Comparison of ENCODE assay signal across 14 cellular contexts in the genomic region with DNA sequence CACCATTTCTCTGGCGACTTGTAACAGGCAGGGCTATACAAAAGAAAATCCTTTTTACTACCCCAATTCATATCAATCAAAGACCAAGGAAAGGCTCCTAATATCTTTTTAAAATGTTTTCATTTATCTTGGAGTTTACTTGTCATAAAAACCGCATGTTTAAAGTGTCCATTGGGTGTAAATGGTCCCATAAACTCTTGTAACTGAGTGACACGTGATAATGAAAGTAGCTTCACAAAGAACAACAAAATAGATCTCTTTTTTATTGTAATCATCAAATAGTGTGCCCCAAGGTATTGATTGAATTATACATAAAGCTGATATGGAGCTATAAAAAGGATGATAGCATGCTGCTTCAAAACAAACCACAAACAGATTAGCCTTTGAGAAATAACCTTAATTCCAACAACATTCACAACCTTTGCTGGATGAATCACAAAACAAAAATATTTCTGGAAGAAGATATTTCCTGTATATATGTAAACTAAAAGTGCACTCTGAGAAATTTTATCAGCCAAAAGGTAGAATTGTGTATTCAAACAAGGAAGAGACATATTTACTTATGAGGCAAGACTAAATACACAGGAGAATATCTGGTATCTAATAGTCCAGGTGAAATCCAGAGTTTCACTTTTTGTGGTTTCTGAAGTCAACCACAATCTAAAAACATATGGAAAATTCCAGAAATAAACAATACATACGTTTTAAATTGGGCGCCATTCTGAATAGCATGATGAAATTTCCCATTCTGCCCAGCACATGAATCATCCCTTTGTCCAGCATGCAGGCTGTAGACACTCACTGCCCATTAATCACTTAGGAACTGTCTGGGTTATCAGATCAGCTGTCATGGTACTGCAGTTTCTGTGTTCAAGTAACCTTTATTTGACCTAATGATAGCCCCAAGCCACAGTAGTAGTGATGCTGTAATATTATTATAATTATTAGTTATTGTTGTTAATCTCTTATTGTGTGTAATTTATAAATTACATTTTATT.
A peak's percentile ranks its signal among the peaks of the same experiment; 100 is the strongest.
DNase-seq lines count a peak whose midpoint lies in the region; ATAC-seq, FAIRE-seq and TF ChIP-seq lines count a peak whose summit lies in the region.
"Had no signal": no experiment of that assay in that cellular context is flagged by ENCODE, and none has a peak within 500 bp of the region (broad histone marks: within the 10 kb centered on the region; RNA-seq: fewer than 3 reads in every experiment).

No MANE protein-coding gene starts in this region.

- no peak overlapping the region for H3K4me2 ChIP-seq in astrocyte (ENCODE audit: low read length)

- no peak overlapping the region for H3K4me3 Mint-ChIP-seq in astrocyte (ENCODE audit: unreplicated experiment)
- H3K4me3 Mint-ChIP-seq in activated T-cell treated with anti-CD3 and anti-CD28 coated beads, Interleukin-2, amount 50 U/mL, for 4 hours, result no peak overlapping the region
- H3K4me3 Mint-ChIP-seq: CD4-positive, CD25-positive, alpha-beta regulatory T cell; IgD-negative memory B cell had no signal

- peaks cover 3% of the 10 kb centered on the region for H3K36me3 Mint-ChIP-seq in astrocyte (ENCODE audit: low read depth, unreplicated experiment)
- H3K36me3 Mint-ChIP-seq in activated T-cell treated with anti-CD3 and anti-CD28 coated beads, Interleukin-2, amount 50 U/mL, for 4 hours (ENCODE audit: insufficient read depth), result no peaks in the 10 kb centered on the region
- H3K36me3 Mint-ChIP-seq: CD4-positive, CD25-positive, alpha-beta regulatory T cell; IgD-negative memory B cell had no signal

- H3K4me1 Mint-ChIP-seq in astrocyte (ENCODE audit: low read depth, unreplicated experiment), result peaks cover 23% of the 10 kb centered on the region
- H3K4me1 Mint-ChIP-seq in activated T-cell treated with anti-CD3 and anti-CD28 coated beads, Interleukin-2, amount 50 U/mL, for 4 hours (ENCODE audit: low read depth), result no peaks in the 10 kb centered on the region
- H3K4me1 Mint-ChIP-seq: CD4-positive, CD25-positive, alpha-beta regulatory T cell; IgD-negative memory B cell had no signal

- TF ChIP-seq CTCF in astrocyte (IDR thresholded peaks at IDR 0.05; ENCODE audit: insufficient read depth, low read depth, low read length), result no peak

- H3K4me1 ChIP-seq in astrocyte (ENCODE audit: insufficient read depth, low read length), result peaks cover 13% of the 10 kb centered on the region

- H3K4me3 ChIP-seq in astrocyte (ENCODE audit: insufficient read depth, low read depth, low read length), result no peak overlapping the region

- H3K27ac Mint-ChIP-seq in astrocyte (ENCODE audit: unreplicated experiment), result peak overlapping the region; percentile 92
- H3K27ac Mint-ChIP-seq: CD4-positive, CD25-positive, alpha-beta regulatory T cell; IgD-negative memory B cell had no signal

- no peak overlapping the region for H3K27ac ChIP-seq in astrocyte (ENCODE audit: low read depth, low read length)
- H3K27ac ChIP-seq: neutrophil had no signal

- DNase-seq in COLO829 (ENCODE audit: low spot score), result peak; percentile 82
- peak; percentile 44 for DNase-seq in NCI-H2227 treated with DMSO at 0.1 percent for 48 hours (lab: John Stamatoyannopoulos, UW)
- DNase-seq in astrocyte (ENCODE audit: low read depth), result peak; percentile 83
- DNase-seq in left lobe of liver (ENCODE audit: low spot score), result no peak
- DNase-seq in activated T-cell treated with anti-CD3 and anti-CD28 coated beads, Interleukin-2, amount 50 U/mL, for 4 hours, result no peak
- DNase-seq: CD4-positive, CD25-positive, alpha-beta regulatory T cell; NCI-H187 treated with DMSO at 0.1 percent for 48 hours; Right ventricle myocardium superior had no signal

- H3K27me3 ChIP-seq in astrocyte (ENCODE audit: insufficient read depth, low read length), result no peaks in the 10 kb centered on the region
- H3K27me3 ChIP-seq: neutrophil had no signal

- H3K27me3 Mint-ChIP-seq in astrocyte (ENCODE audit: low read depth, unreplicated experiment), result no peaks in the 10 kb centered on the region
- no peaks in the 10 kb centered on the region for H3K27me3 Mint-ChIP-seq in activated T-cell treated with anti-CD3 and anti-CD28 coated beads, Interleukin-2, amount 50 U/mL, for 4 hours (ENCODE audit: low read depth)
- H3K27me3 Mint-ChIP-seq: CD4-positive, CD25-positive, alpha-beta regulatory T cell; IgD-negative memory B cell had no signal

- no peak for FAIRE-seq in astrocyte (lab: Jason Lieb, UNC)
- FAIRE-seq: colon had no signal

- H3K9me3 ChIP-seq in astrocyte (ENCODE audit: insufficient read depth, low read depth, low read length), result peaks cover 6% of the 10 kb centered on the region
- H3K9me3 ChIP-seq: neutrophil had no signal

- no peaks in the 10 kb centered on the region for H3K79me2 ChIP-seq in astrocyte (ENCODE audit: insufficient read depth, low read length)

- no peaks in the 10 kb centered on the region for H3K36me3 ChIP-seq in astrocyte (ENCODE audit: insufficient read depth, low read length)
- H3K36me3 ChIP-seq: neutrophil had no signal

- no peak overlapping the region for H2AFZ ChIP-seq in astrocyte (ENCODE audit: low read depth, low read length)

- no peak overlapping the region for H3K9ac ChIP-seq in astrocyte (ENCODE audit: low read length)

- H3K9me3 Mint-ChIP-seq in astrocyte (ENCODE audit: unreplicated experiment), result peaks cover 6% of the 10 kb centered on the region
- H3K9me3 Mint-ChIP-seq in activated T-cell treated with anti-CD3 and anti-CD28 coated beads, Interleukin-2, amount 50 U/mL, for 4 hours, result peaks cover 12% of the 10 kb centered on the region

- ATAC-seq in left lobe of liver, result peak; percentile 48
- no peak for ATAC-seq in GM18519 (IDR thresholded peaks at IDR 0.05; ENCODE audit: low FRiP score, unreplicated experiment)
- no peak for ATAC-seq in activated T-cell treated with anti-CD3 and anti-CD28 coated beads, Interleukin-2, amount 50 U/mL, for 4 hours
- no peak for ATAC-seq in HG02840 (IDR thresholded peaks at IDR 0.05; ENCODE audit: low FRiP score, unreplicated experiment)
- no peak for ATAC-seq in HG02678 (IDR thresholded peaks at IDR 0.05; ENCODE audit: unreplicated experiment)

- no peaks in the 10 kb centered on the region for H4K20me1 ChIP-seq in astrocyte (ENCODE audit: insufficient read depth, low read length)

Comparison
In these comparisons a context has a peak if more than half of its experiments do, and no peak if none do; other contexts are left out.
1. DNase-seq: peak in COLO829 (single experiment), NCI-H2227 treated with DMSO at 0.1 percent for 48 hours (single experiment) and astrocyte (single experiment); none in left lobe of liver (single experiment) and activated T-cell treated with anti-CD3 and anti-CD28 coated beads, Interleukin-2, amount 50 U/mL, for 4 hours (single experiment).